2 cellular contexts compared by ENCODE assay signal in the genomic region with DNA sequence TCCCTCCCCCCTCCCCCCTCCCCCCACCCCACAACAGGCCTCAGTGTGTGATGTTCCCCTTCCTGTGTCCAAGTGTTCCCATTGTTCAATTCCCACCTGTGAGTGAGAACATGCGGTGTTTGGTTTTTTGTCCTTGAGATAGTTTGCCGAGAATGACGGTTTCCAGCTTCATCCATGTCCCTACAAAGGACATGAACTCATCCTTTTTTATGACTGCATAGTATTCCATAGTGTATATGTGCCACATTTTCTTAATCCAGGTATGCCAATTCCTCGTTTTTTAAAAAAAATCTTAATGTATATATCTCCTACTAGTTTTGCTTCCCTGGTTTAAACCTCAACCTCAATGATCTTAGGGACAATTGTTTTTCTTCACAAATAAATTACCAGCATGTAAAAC. TPM values are rescaled to one million over a fixed set of nuclear protein-coding genes. Genes with fewer than 3 reads are reported as not detected.
DNase-seq lines count a peak whose midpoint lies in the region; ATAC-seq, FAIRE-seq and TF ChIP-seq lines count a peak whose summit lies in the region.
"Not testable (repeated sequence)": the region's sequence is repeated elsewhere in the genome, so short reads cannot be mapped to it uniquely, and the experiment has no call there.

No MANE protein-coding gene starts in this region.

- TF ChIP-seq CTCF in HEK293 (tag by site-specific recombination; IDR thresholded peaks at IDR 0.05); K562 (IDR thresholded peaks at IDR 0.05 in 2 of 3, conservative IDR thresholded peaks at IDR 0.05 in 1 of 3; ENCODE audit: insufficient read depth in 2 of 3, low read depth in 1 of 3, low read length in 3 of 3): not testable (repeated sequence)

- not testable (repeated sequence) for H3K4me2 ChIP-seq in K562 (ENCODE audit: insufficient read depth, low read length)

- not testable (repeated sequence) for TF ChIP-seq EP300 in K562 (IDR thresholded peaks at IDR 0.05; ENCODE audit: low read length)

- not testable (repeated sequence) for TF ChIP-seq RAD21 in K562 (CRISPR knock-in tag; conservative IDR thresholded peaks at IDR 0.05 in 1 of 2, IDR thresholded peaks at IDR 0.05 in 1 of 2)

- CTCF ChIA-PET in HEK293 (lab: Yijun Ruan, JAX); K562 (lab: Yijun Ruan, JAX; ENCODE audit: low intra/inter-chr PET ratio): not testable (repeated sequence)

- H3K4me1 ChIP-seq in HEK293 (ENCODE audit: control insufficient read depth, insufficient read depth, low read length); K562 (replicated peaks in 1 of 2; ENCODE audit: control insufficient read depth in 2 of 2, insufficient read depth in 2 of 2, low read length in 2 of 2): not testable (repeated sequence)

- FAIRE-seq in K562 (lab: Jason Lieb, UNC): not testable (repeated sequence)

- H3K9ac ChIP-seq in K562 (ENCODE audit: insufficient read depth in 1 of 2, low read depth in 2 of 2, low read length in 2 of 2): not testable (repeated sequence)

- not testable (repeated sequence) for H3K9me1 ChIP-seq in K562 (ENCODE audit: control insufficient read depth, insufficient read depth, low read length)

- in situ Hi-C loops in K562 (cut with MboI): not testable (repeated sequence)

- not testable (repeated sequence) for H3K79me2 ChIP-seq in K562 (ENCODE audit: control insufficient read depth, insufficient read depth, low read length)

- H3K4me3 ChIP-seq in HEK293 (ENCODE audit: low read depth, low read length); K562: not testable (repeated sequence)

- WGBS in K562 (ENCODE audit: insufficient coverage, low coverage, missing lambda C conversion rate): 63% methylated on average over 1 of the region's 4 CpGs

- POLR2A ChIA-PET in HEK293 (lab: Yijun Ruan, JAX); K562 (lab: Yijun Ruan, JAX): not testable (repeated sequence)

- DNase-seq in K562 (ENCODE audit: extremely low read depth in 1 of 4, low spot score in 3 of 4): not testable (repeated sequence)

- H3K9me3 ChIP-seq in HEK293 (ENCODE audit: control insufficient read depth, insufficient read depth, low read depth, low read length); K562 (replicated peaks; ENCODE audit: control insufficient read depth, insufficient read depth, low read depth, low read length): not testable (repeated sequence)

- intact Hi-C loops in K562 (cut with micrococcal nuclease): not testable (repeated sequence)

- TF ChIP-seq POLR2A in K562 (conservative IDR thresholded peaks at IDR 0.05): not testable (repeated sequence)

- not testable (repeated sequence) for ATAC-seq in K562

- not testable (repeated sequence) for H4K20me1 ChIP-seq in K562 (replicated peaks; ENCODE audit: control insufficient read depth, insufficient read depth, low read length)

- not testable (repeated sequence) for H3K27me3 ChIP-seq in K562 (ENCODE audit: control insufficient read depth in 2 of 2, insufficient read depth in 2 of 2, low read length in 2 of 2)

- H3K36me3 ChIP-seq in HEK293 (ENCODE audit: control insufficient read depth in 2 of 2, insufficient read depth in 1 of 2, low read length in 2 of 2) (peaks cover 5 to 40% of the 10 kb centered on the region in 2 experiments; a peak in 2 of 3 replicates), K562 (ENCODE audit: control insufficient read depth, insufficient read depth, low read length) (peaks cover 40% of the 10 kb centered on the region; the same call in 2 of the 3 replicates)

- not testable (repeated sequence) for H2AFZ ChIP-seq in K562 (ENCODE audit: low read depth, low read length)

- BruUV-seq in K562 (replicated peaks; lab: Mats Ljungman, UMichigan): not testable (repeated sequence)

- H3K27ac ChIP-seq in HEK293 (ENCODE audit: extremely low read depth, low read depth, low read length); K562 (ENCODE audit: extremely low read depth, low read depth, low read length): not testable (repeated sequence)

TF ChIP-seq in HEK293, 187 proteins besides CTCF, POLR2A, EP300 and RAD21:
- peak; percentile 92 for TF ChIP-seq ZNF146 (tag by site-specific recombination; IDR thresholded peaks at IDR 0.05)

TF ChIP-seq in K562, 482 proteins besides CTCF, POLR2A, EP300 and RAD21:
- TF ChIP-seq RBM25 (IDR thresholded peaks at IDR 0.05; ENCODE audit: low read depth, low read length, severe bottlenecking): peak; percentile 3
- TF ChIP-seq ZNF146 (CRISPR knock-in tag; IDR thresholded peaks at IDR 0.05; ENCODE audit: unreplicated experiment): peak; percentile 45
TF ChIP-seq in K562: peak in this region for 2; not testable (repeated sequence) for 480.

RNA-seq across cellular contexts. Expression of gene ESD, which starts 27.0 kb away (rescaled TPM):
- total RNA-seq in K562 (2011; cell fraction: chromatin; rRNA removed; ENCODE audit: low replicate concordance): 14.0 and 24.7 TPM in 2 replicates
- 14.2 and 15.5 TPM in 2 replicates for total RNA-seq in K562 (2011; cell fraction: nucleolus; rRNA removed)
- total RNA-seq in K562 (2011; cell fraction: nucleoplasm; rRNA removed): 22.0 and 37.6 TPM in 2 replicates
- 88.9 and 113 TPM in 2 replicates for total RNA-seq in K562 (2014; rRNA removed)
- total RNA-seq in K562 (2014; rRNA removed; fragmentation: Illumina TruSeq; extraction: Trizol): 232 and 264 TPM in 2 replicates
- total RNA-seq in K562 (2015; rRNA removed; fragmentation: Illumina TruSeq; extraction: Trizol): 195 and 205 TPM in 2 replicates
- 129 and 142 TPM in 2 replicates for total RNA-seq in K562 (2021)
- polyA plus RNA-seq in K562 (2011; rRNA removed): 201 and 285 TPM in 2 replicates
- 65.6 and 92.6 TPM in 2 replicates for polyA plus RNA-seq in K562 (2011; cell fraction: cytosol; rRNA removed)
- polyA plus RNA-seq in K562 (2011; cell fraction: nucleus; rRNA removed): 43.6 and 63.4 TPM in 2 replicates
- polyA plus RNA-seq in K562 (2012): 170 and 180 TPM in 2 replicates
- polyA plus RNA-seq in K562 (2014; fragmentation: Illumina TruSeq; extraction: Trizol): 204 and 276 TPM in 2 replicates
- polyA plus RNA-seq in K562 (2014; fragmentation: Nextera tagmentation; extraction: Ambion mirVana): 100 to 1,000 TPM; 388 to 402 TPM
- polyA plus RNA-seq in K562 (2014; rRNA removed): 141 and 160 TPM in 2 replicates
- 145 and 161 TPM in 2 replicates for polyA minus RNA-seq in K562 (2011; rRNA and poly(A)+ RNA removed)
- polyA minus RNA-seq in K562 (2011; cell fraction: cytosol; rRNA and poly(A)+ RNA removed): 70.2 and 84.9 TPM in 2 replicates
- polyA minus RNA-seq in K562 (2011; cell fraction: nucleus; rRNA and poly(A)+ RNA removed): 19.4 and 41.8 TPM in 2 replicates
